ENCODE assay signal across 1 cellular context in the genomic region with DNA sequence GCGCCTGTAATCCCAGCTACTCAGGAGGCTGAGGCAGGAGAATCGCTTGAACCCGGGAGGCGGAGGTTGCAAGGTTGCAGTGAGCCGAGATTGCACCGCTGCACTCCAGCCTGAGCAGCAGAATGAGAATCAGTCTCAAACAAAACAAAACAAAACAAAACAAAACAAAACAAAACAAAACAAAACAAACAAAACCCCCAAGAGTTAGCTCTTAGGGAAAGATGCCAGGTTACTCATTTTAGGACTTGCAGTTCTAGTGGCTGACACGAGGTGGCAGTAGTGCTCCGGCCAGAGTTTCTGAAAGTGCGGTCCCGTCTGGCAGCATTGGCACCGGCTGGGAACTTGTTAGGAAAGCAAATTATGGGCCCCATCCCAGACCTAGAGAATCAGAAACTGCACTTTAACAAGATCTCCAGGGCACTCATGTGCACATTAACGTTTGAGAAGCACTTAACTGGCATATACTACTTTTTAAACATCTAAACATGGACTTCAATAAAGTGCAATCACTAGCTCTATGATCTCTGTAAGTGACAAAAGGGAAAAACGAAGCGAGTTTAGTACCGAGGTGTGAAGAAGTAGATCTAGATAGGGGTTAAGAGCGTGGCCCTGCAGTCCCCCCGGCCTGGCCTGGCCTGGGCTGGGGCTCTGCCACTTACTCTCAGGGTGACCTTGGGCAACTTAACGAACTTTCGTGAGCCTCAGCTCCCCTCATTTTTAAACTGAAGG.
TF ChIP-seq lines count a peak whose summit lies in the region.

No MANE protein-coding gene starts in this region.

TF ChIP-seq in HCT116, 20 proteins besides CTCF, POLR2A, EP300 and RAD21 (continued from another document):
- TF ChIP-seq, protein P1, sequence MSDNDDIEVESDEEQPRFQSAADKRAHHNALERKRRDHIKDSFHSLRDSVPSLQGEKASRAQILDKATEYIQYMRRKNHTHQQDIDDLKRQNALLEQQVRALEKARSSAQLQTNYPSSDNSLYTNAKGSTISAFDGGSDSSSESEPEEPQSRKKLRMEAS (IDR thresholded peaks at IDR 0.05): no peak
- TF ChIP-seq POLR2AphosphoS5 (IDR thresholded peaks at IDR 0.05; ENCODE audit: low read depth, low read length): no peak
